11 cellular contexts compared by ENCODE assay signal in genomic region chr14:63737582-63738006, GRCh38. TPM values are rescaled to one million over a fixed set of nuclear protein-coding genes. Genes with fewer than 3 reads are reported as not detected.
DNase-seq lines count a peak whose midpoint lies in the region; ATAC-seq, FAIRE-seq and TF ChIP-seq lines count a peak whose summit lies in the region.
"Had no signal": no experiment of that assay in that cellular context is flagged by ENCODE, and none has a peak within 500 bp of the region (broad histone marks: within the 10 kb centered on the region; RNA-seq: fewer than 3 reads in every experiment).

No MANE protein-coding gene starts in this region.

- intact Hi-C loops in activated CD4-positive, alpha-beta T cell treated with anti-CD3 and anti-CD28 coated beads, Interleukin-2, amount 10 ng/mL, durations not matched to agents 24 days and 14 days (cut with micrococcal nuclease): no loop called here
- intact Hi-C loops in GM12878 (cut with micrococcal nuclease; ENCODE audit: unreplicated experiment) (no loop called here), heart left ventricle (cut with DNase I) (no loop called here)

- peak; percentile 47; a peak in 3 of 4 replicates for TF ChIP-seq EP300 in GM12878 (IDR thresholded peaks at IDR 0.05; ENCODE audit: borderline replicate concordance in 1 of 2, control insufficient read depth in 1 of 2, low read depth in 2 of 2, low read length in 2 of 2)

- H3K27me3 Mint-ChIP-seq in activated CD4-positive, alpha-beta T cell treated with anti-CD3 and anti-CD28 coated beads, Interleukin-2, amount 10 ng/mL, durations not matched to agents 24 days and 14 days: peaks cover 3% of the 10 kb centered on the region

- TF ChIP-seq POLR2A in GM12878 (IDR thresholded peaks at IDR 0.05; ENCODE audit: low read depth, low read length): no peak
- no peak for TF ChIP-seq POLR2A in heart left ventricle (IDR thresholded peaks at IDR 0.05)

- H3K9me3 ChIP-seq in GM12878 (replicated peaks; ENCODE audit: control insufficient read depth, insufficient read depth, low read length) (no peaks in the 10 kb centered on the region), heart left ventricle (no peaks in the 10 kb centered on the region)

- DNase-seq in activated CD4-positive, alpha-beta T cell treated with anti-CD3 and anti-CD28 coated beads, Interleukin-2, amount 10 ng/mL, durations not matched to agents 24 days and 14 days: peak; percentile 77
- no peak for DNase-seq in activated CD4-positive, alpha-beta T cell treated with anti-CD3 and anti-CD28 coated beads, Interleukin-2, amount 50 U/mL, for 48 hours
- DNase-seq in GM12878 (ENCODE audit: low read depth, low spot score) (peak; percentile 68), heart left ventricle (no peak), NCI-H2107 treated with DMSO at 0.1 percent for 48 hours (lab: John Stamatoyannopoulos, UW; ENCODE audit: unreplicated experiment) (no peak), NCI-H82 treated with DMSO at 0.1 percent for 48 hours (lab: John Stamatoyannopoulos, UW; ENCODE audit: unreplicated experiment) (no peak)

- no peak for TF ChIP-seq CTCF in GM12878 (IDR thresholded peaks at IDR 0.05 in 2 of 3, conservative IDR thresholded peaks at IDR 0.05 in 1 of 3; ENCODE audit: control insufficient read depth in 2 of 3, extremely low read depth in 1 of 3, insufficient read depth in 1 of 3, low read depth in 3 of 3, low read length in 3 of 3)
- TF ChIP-seq CTCF in heart left ventricle (IDR thresholded peaks at IDR 0.05): no peak

- peak overlapping the region; percentile 79 for H3K27ac Mint-ChIP-seq in activated CD4-positive, alpha-beta T cell treated with anti-CD3 and anti-CD28 coated beads, Interleukin-2, amount 10 ng/mL, durations not matched to agents 24 days and 14 days

- H3K27ac ChIP-seq in GM12878 (ENCODE audit: control insufficient read depth, insufficient read depth) (peak overlapping the region; percentile 62), heart left ventricle (no peak overlapping the region)

- WGBS in GM12878 (ENCODE audit: insufficient coverage, insufficient replicate concordance, low lambda C conversion rate, missing lambda C conversion rate): 0% methylated on average over 1 of the region's 1 CpG
- 88 to 95% (median 91%) methylated on average over 1 of the region's 1 CpG for WGBS in heart left ventricle, 4 donors

- SMC1A ChIA-PET in GM12878 (lab: Charles Lee; ENCODE audit: uncharacterized antibody, unreplicated experiment): interaction anchor here (0.6 to 3.0 kb wide), 10 partner anchors 9 to 1928 kb away, joined by 3 to 21 read pairs (median 4); partner anchors contain the start of genes SGPP1 and WDR89

- POLR2A ChIA-PET in GM12878 (lab: Charles Lee): interaction anchor here (0.6 to 2.1 kb wide), 6 partner anchors 8 to 25 kb away, joined by 3 to 13 read pairs (median 4); partner anchors contain the start of gene SGPP1

- H3K36me3 ChIP-seq in GM12878 (ENCODE audit: control insufficient read depth in 2 of 2, insufficient read depth in 2 of 2, low read length in 1 of 2): no peaks in the 10 kb centered on the region
- no peaks in the 10 kb centered on the region for H3K36me3 ChIP-seq in heart left ventricle

- no peaks in the 10 kb centered on the region for H4K20me1 ChIP-seq in GM12878 (ENCODE audit: control insufficient read depth, insufficient read depth)

- H3K27me3 ChIP-seq in GM12878 (replicated peaks in 1 of 2; ENCODE audit: control insufficient read depth in 2 of 2, insufficient read depth in 2 of 2, low read length in 1 of 2) (no peaks in the 10 kb centered on the region), heart left ventricle (no peaks in the 10 kb centered on the region)

- in situ Hi-C loops in GM12878 (cut with MboI): no loop called here

- H3K4me1 ChIP-seq in GM12878 (ENCODE audit: control insufficient read depth, insufficient read depth, low read length) (peaks cover 14% of the 10 kb centered on the region), heart left ventricle (no peaks in the 10 kb centered on the region)

- peak; percentile 96 for ATAC-seq in GM21447 (IDR thresholded peaks at IDR 0.05; ENCODE audit: unreplicated experiment)
- ATAC-seq in HG03175 (IDR thresholded peaks at IDR 0.05; ENCODE audit: unreplicated experiment): peak; percentile 94
- peak; percentile 98 for ATAC-seq in GM12878
- ATAC-seq in heart left ventricle: no peak
- ATAC-seq: Panc1 had no signal

- no peaks in the 10 kb centered on the region for H3K9me3 Mint-ChIP-seq in activated CD4-positive, alpha-beta T cell treated with anti-CD3 and anti-CD28 coated beads, Interleukin-2, amount 10 ng/mL, durations not matched to agents 24 days and 14 days

- FAIRE-seq in GM12878 (lab: Jason Lieb, UNC): peak; percentile 75
- FAIRE-seq: A204.1, keratinocyte had no signal

- CTCF ChIA-PET in GM12878 (lab: Yijun Ruan, JAX): interaction anchor here (0.6 to 2.9 kb wide), 8 partner anchors 12 to 349 kb away, joined by 3 to 10 read pairs (median 4); no protein-coding TSS in a partner anchor

- no peak for TF ChIP-seq RAD21 in GM12878 (IDR thresholded peaks at IDR 0.05; ENCODE audit: insufficient read depth, low read depth, low read length)

- 0 out of 2 replicates have a peak overlapping the region, but pooled peaks have one; percentile 2 for H3K9ac ChIP-seq in GM12878 (ENCODE audit: control insufficient read depth, insufficient read depth, low read length)

- H2AFZ ChIP-seq in GM12878 (ENCODE audit: control insufficient read depth, low read depth, low read length): peak overlapping the region; percentile 20; the same call in 1 of the 2 replicates

- H3K4me3 Mint-ChIP-seq in activated CD4-positive, alpha-beta T cell treated with anti-CD3 and anti-CD28 coated beads, Interleukin-2, amount 10 ng/mL, durations not matched to agents 24 days and 14 days: peak overlapping the region; percentile 69

- BruUV-seq in GM12878 (replicated peaks; lab: Mats Ljungman, UMichigan): no TSS peak

- H3K4me3 ChIP-seq in GM12878 (peak overlapping the region; percentile 22; the same call in 1 of the 2 replicates), heart left ventricle (no peak overlapping the region)

- H3K36me3 Mint-ChIP-seq in activated CD4-positive, alpha-beta T cell treated with anti-CD3 and anti-CD28 coated beads, Interleukin-2, amount 10 ng/mL, durations not matched to agents 24 days and 14 days (ENCODE audit: low read depth): no peaks in the 10 kb centered on the region

- H3K4me1 Mint-ChIP-seq in activated CD4-positive, alpha-beta T cell treated with anti-CD3 and anti-CD28 coated beads, Interleukin-2, amount 10 ng/mL, durations not matched to agents 24 days and 14 days: peaks cover 13% of the 10 kb centered on the region

- H3K4me2 ChIP-seq in GM12878 (ENCODE audit: control insufficient read depth, insufficient read depth): peak overlapping the region; percentile 61

- H3K79me2 ChIP-seq in GM12878 (ENCODE audit: control insufficient read depth, insufficient read depth, low read length): no peaks in the 10 kb centered on the region

- RAD21 ChIA-PET in GM12878 (lab: Charles Lee; ENCODE audit: unreplicated experiment): interaction anchor here (1.2 to 3.1 kb wide), 8 partner anchors 10 to 348 kb away, joined by 3 to 19 read pairs (median 4); partner anchors contain the start of gene WDR89

TF ChIP-seq in GM12878, 131 proteins besides CTCF, POLR2A, EP300 and RAD21 (continues in another document):
- TF ChIP-seq ZBED1 (IDR thresholded peaks at IDR 0.05; ENCODE audit: borderline replicate concordance): 0 out of 2 replicates have a peak, but pooled peaks have one; percentile 26
- TF ChIP-seq YY1 (IDR thresholded peaks at IDR 0.05; ENCODE audit: low read depth, low read length): no peak
- no peak for TF ChIP-seq KAT2A (conservative IDR thresholded peaks at IDR 0.05; ENCODE audit: control insufficient read depth, low read depth, low read length)
- no peak for TF ChIP-seq RAD51 (IDR thresholded peaks at IDR 0.05)
- TF ChIP-seq IKZF2 (IDR thresholded peaks at IDR 0.05): peak; percentile 90 to 92
- no peak for TF ChIP-seq BCL3 (IDR thresholded peaks at IDR 0.05; ENCODE audit: borderline replicate concordance, insufficient read depth, low read depth, low read length, poor library complexity, severe bottlenecking)

RNA-seq across cellular contexts. Expression of gene SGPP1, which starts 9.7 kb away (rescaled TPM):
- 12.2 and 13.3 TPM in 2 replicates for total RNA-seq in activated CD4-positive, alpha-beta T cell treated with anti-CD3 and anti-CD28 coated beads, Interleukin-2, amount 10 ng/mL, durations not matched to agents 24 days and 14 days
- 48.4 and 48.5 TPM in 2 replicates for total RNA-seq in GM12878 (2013; cell fraction: nucleolus; rRNA removed)
- total RNA-seq in GM12878 (2014; rRNA removed): 37.7 and 45.0 TPM in 2 replicates
- total RNA-seq in GM12878 (2014; rRNA removed; fragmentation: Illumina TruSeq; extraction: Trizol): 25.8 and 28.4 TPM in 2 replicates
- total RNA-seq in GM12878 (2021): 25.8 and 27.5 TPM in 2 replicates
- polyA plus RNA-seq in GM12878 (2011; ENCODE audit: low read depth): 6.7 TPM
- polyA plus RNA-seq in GM12878 (2011; rRNA removed): 26.5 and 35.4 TPM in 2 replicates
- 11.2 and 13.2 TPM in 2 replicates for polyA plus RNA-seq in GM12878 (2011; cell fraction: cytosol; rRNA removed)
- polyA plus RNA-seq in GM12878 (2011; cell fraction: nucleus; rRNA removed): 9.9 and 11.4 TPM in 2 replicates
- 17.1 and 18.3 TPM in 2 replicates for polyA plus RNA-seq in GM12878 (2012)
- 25.2 and 36.7 TPM in 2 replicates for polyA plus RNA-seq in GM12878 (2014; fragmentation: Illumina TruSeq; extraction: Trizol)
- polyA plus RNA-seq in GM12878 (2014; fragmentation: Nextera tagmentation; extraction: Ambion mirVana): 10 to 100 TPM in 1 of 2 experiments, 1 to 10 TPM in 1; 8.8 to 17.1 TPM
- 18.5 and 21.2 TPM in 2 replicates for polyA plus RNA-seq in GM12878 (2014; rRNA removed)
- 10 to 100 TPM in 1 of 2 experiments, 1 to 10 TPM in 1; 3.5 to 34.4 TPM for polyA plus RNA-seq in GM12878 (2016; fragmentation: Nextera tagmentation; extraction: Ambion mirVana)
- 10.2 and 12.0 TPM in 2 replicates for polyA minus RNA-seq in GM12878 (2011; rRNA and poly(A)+ RNA removed)
- 6.1 and 7.0 TPM in 2 replicates for polyA minus RNA-seq in GM12878 (2011; cell fraction: cytosol; rRNA and poly(A)+ RNA removed)
- polyA minus RNA-seq in GM12878 (2011; cell fraction: nucleus; rRNA and poly(A)+ RNA removed): 8.8 and 17.2 TPM in 2 replicates
- total RNA-seq in heart left ventricle: 1 to 10 TPM; 4.3 to 9.2 (median 5.1) TPM
- 1 to 10 TPM; 4.0 to 6.2 TPM for polyA plus RNA-seq in heart left ventricle

Comparison
In these comparisons a context has a peak if more than half of its experiments do, and no peak if none do; other contexts are left out.
1. DNase-seq: peak in activated CD4-positive, alpha-beta T cell treated with anti-CD3 and anti-CD28 coated beads, Interleukin-2, amount 10 ng/mL, durations not matched to agents 24 days and 14 days (single experiment) and GM12878 (single experiment); none in activated CD4-positive, alpha-beta T cell treated with anti-CD3 and anti-CD28 coated beads, Interleukin-2, amount 50 U/mL, for 48 hours (0 of 2), heart left ventricle (0 of 5), NCI-H2107 treated with DMSO at 0.1 percent for 48 hours (single experiment) and NCI-H82 treated with DMSO at 0.1 percent for 48 hours (single experiment).
2. ATAC-seq: peak in GM21447 (single experiment), HG03175 (single experiment) and GM12878 (single experiment); none in heart left ventricle (0 of 4).